13 cellular contexts compared by ENCODE assay signal in genomic region chr11:64766881-64767280, GRCh38. TPM values are rescaled to one million over a fixed set of nuclear protein-coding genes. Genes with fewer than 3 reads are reported as not detected.
DNase-seq lines count a peak whose midpoint lies in the region; ATAC-seq, FAIRE-seq and TF ChIP-seq lines count a peak whose summit lies in the region.
"Had no signal": no experiment of that assay in that cellular context is flagged by ENCODE, and none has a peak within 500 bp of the region (broad histone marks: within the 10 kb centered on the region; RNA-seq: fewer than 3 reads in every experiment).

No MANE protein-coding gene starts in this region.

- H3K9me3 Mint-ChIP-seq in MCF 10A (ENCODE audit: unreplicated experiment) (no peaks in the 10 kb centered on the region), activated B cell treated with CpG ODN at 0.5 μM for 24 hours (no peaks in the 10 kb centered on the region)
- H3K9me3 Mint-ChIP-seq: activated T-helper 17 cell treated with anti-CD3 and anti-CD28 coated beads, Interleukin-2, amount 50 U/mL, for 72 hours had no signal

- H3K4me1 ChIP-seq in breast epithelium (peaks cover 6 to 10% of the 10 kb centered on the region in 2 donors), kidney (ENCODE audit: control insufficient read depth in 1 of 2, insufficient read depth in 1 of 2, low read depth in 1 of 2, low read length in 2 of 2) (peaks cover 13 to 42% of the 10 kb centered on the region in 2 donors), subcutaneous abdominal adipose tissue (ENCODE audit: control insufficient read depth in 5 of 5, insufficient read depth in 5 of 5, low read length in 5 of 5) (peaks cover 4 to 31% (median 25%) of the 10 kb centered on the region in 5 donors), Karpas-422 (ENCODE audit: low read length) (peaks cover 5% of the 10 kb centered on the region; the same call in 1 of the 2 replicates)

- no peak overlapping the region for H3K4me2 ChIP-seq in Karpas-422 (ENCODE audit: low read depth, low read length, poor library complexity, severe bottlenecking)

- H3K79me2 ChIP-seq in Karpas-422 (ENCODE audit: low read length), result peaks cover 10% of the 10 kb centered on the region

- H3K27me3 ChIP-seq in breast epithelium, result no peaks in the 10 kb centered on the region
- H3K27me3 ChIP-seq in subcutaneous abdominal adipose tissue (ENCODE audit: control insufficient read depth in 5 of 5, insufficient read depth in 4 of 5, low read length in 5 of 5), result no peaks in the 10 kb centered on the region
- no peaks in the 10 kb centered on the region for H3K27me3 ChIP-seq in Karpas-422 (ENCODE audit: low read length)

- H3K27ac Mint-ChIP-seq in MCF 10A (ENCODE audit: low read depth, unreplicated experiment), result no peak overlapping the region
- H3K27ac Mint-ChIP-seq in activated B cell treated with CpG ODN at 0.5 μM for 24 hours, result peak overlapping the region; percentile 85
- H3K27ac Mint-ChIP-seq: activated T-helper 17 cell treated with anti-CD3 and anti-CD28 coated beads, Interleukin-2, amount 50 U/mL, for 72 hours had no signal

- H3K27me3 Mint-ChIP-seq in MCF 10A (ENCODE audit: insufficient read depth, unreplicated experiment) (no peaks in the 10 kb centered on the region), activated B cell treated with CpG ODN at 0.5 μM for 24 hours (no peaks in the 10 kb centered on the region)
- H3K27me3 Mint-ChIP-seq: activated T-helper 17 cell treated with anti-CD3 and anti-CD28 coated beads, Interleukin-2, amount 50 U/mL, for 72 hours had no signal

- H3K36me3 ChIP-seq in breast epithelium (peaks cover 41% of the 10 kb centered on the region), kidney (ENCODE audit: control insufficient read depth in 1 of 2, insufficient read depth in 2 of 2, low read length in 2 of 2) (peaks cover 64 to 73% of the 10 kb centered on the region in 2 donors), subcutaneous abdominal adipose tissue (ENCODE audit: control insufficient read depth in 5 of 5, insufficient read depth in 5 of 5, low read length in 5 of 5) (peaks cover 26 to 96% (median 93%) of the 10 kb centered on the region in 5 donors), Karpas-422 (ENCODE audit: insufficient read depth, low read length) (peaks cover 67% of the 10 kb centered on the region)

- POLR2A ChIA-PET in MCF 10A (lab: Yijun Ruan, JAX), result interaction anchor here (0.9 kb wide), 1 partner anchor 10 kb away, joined by 4 read pairs; no protein-coding TSS in a partner anchor
- POLR2A ChIA-PET in activated B cell treated with CpG ODN at 0.5 μM for 24 hours (lab: Charles Lee), result interaction anchor here (1.0 to 3.1 kb wide), 3 partner anchors 10 to 23 kb away, joined by 5 to 24 read pairs (median 6); partner anchors contain the start of genes RASGRP2 and SF1

- H3K9me3 ChIP-seq in breast epithelium, result no peaks in the 10 kb centered on the region
- no peaks in the 10 kb centered on the region for H3K9me3 ChIP-seq in kidney (ENCODE audit: control insufficient read depth in 1 of 2, low read length in 2 of 2)
- H3K9me3 ChIP-seq in subcutaneous abdominal adipose tissue (ENCODE audit: control insufficient read depth in 5 of 5, low read length in 5 of 5), result no peaks in the 10 kb centered on the region
- no peaks in the 10 kb centered on the region for H3K9me3 ChIP-seq in Karpas-422 (ENCODE audit: low read length)

- TF ChIP-seq POLR2A in breast epithelium (IDR thresholded peaks at IDR 0.05), result no peak

- H3K36me3 Mint-ChIP-seq in MCF 10A (ENCODE audit: insufficient read depth, unreplicated experiment), result peaks cover 93% of the 10 kb centered on the region
- peaks cover 91% of the 10 kb centered on the region for H3K36me3 Mint-ChIP-seq in activated B cell treated with CpG ODN at 0.5 μM for 24 hours (ENCODE audit: low read depth)

- intact Hi-C loops in breast epithelium (cut with DNase I; ENCODE audit: low total_unique reads), result no loop called here
- intact Hi-C loops in MCF 10A (cut with micrococcal nuclease), result no loop called here
- intact Hi-C loops in activated B cell treated with CpG ODN at 0.5 μM for 24 hours (cut with micrococcal nuclease), result loop anchor here (1.0 kb wide), 2 partner anchors 24 to 79 kb away; no protein-coding TSS in a partner anchor
- intact Hi-C loops in kidney (cut with DNase I), result no loop called here

- no peak for FAIRE-seq in kidney (lab: Jason Lieb, UNC)
- FAIRE-seq: bronchial epithelial cell had no signal

- peak overlapping the region; percentile 60 to 76 for H3K27ac ChIP-seq in breast epithelium
- H3K27ac ChIP-seq in kidney (ENCODE audit: low read depth in 2 of 2, low read length in 2 of 2), result no peak overlapping the region
- peak overlapping the region; percentile 16 for H3K27ac ChIP-seq in subcutaneous abdominal adipose tissue (ENCODE audit: low read depth, low read length)
- no peak overlapping the region for H3K27ac ChIP-seq in Karpas-422 (ENCODE audit: low read length)

- CTCF ChIA-PET in MCF 10A (lab: Yijun Ruan, JAX) (interaction anchor here (0.7 to 1.9 kb wide), 5 partner anchors 10 to 102 kb away, joined by 3 to 15 read pairs (median 3); no protein-coding TSS in a partner anchor), activated B cell treated with CpG ODN at 0.5 μM for 24 hours (lab: Charles Lee) (interaction anchor here (4.5 kb wide), 1 partner anchor 23 kb away, joined by 24 read pairs; the partner anchor contains the start of gene RASGRP2)

- no peaks in the 10 kb centered on the region for H3K9me2 ChIP-seq in Karpas-422 (replicated peaks; ENCODE audit: insufficient read depth, low read length)

- H3K4me1 Mint-ChIP-seq in MCF 10A (ENCODE audit: insufficient read depth, unreplicated experiment) (peaks cover 7% of the 10 kb centered on the region), activated B cell treated with CpG ODN at 0.5 μM for 24 hours (peaks cover 91% of the 10 kb centered on the region)

- peaks cover 68% of the 10 kb centered on the region for H4K20me1 ChIP-seq in Karpas-422 (ENCODE audit: insufficient read depth, low read depth, low read length)

- peak in 1 of 2 donors; percentile 34 for DNase-seq in breast epithelium (ENCODE audit: low spot score in 2 of 2)
- DNase-seq in MCF 10A (ENCODE audit: unreplicated experiment), result no peak
- DNase-seq in activated B cell treated with CpG ODN at 0.5 μM for 24 hours, result no peak
- peak; percentile 51 for DNase-seq in kidney
- DNase-seq in Karpas-422, result no peak
- DNase-seq in pons (ENCODE audit: low spot score), result no peak
- no peak for DNase-seq in NCI-H2107 treated with DMSO at 0.1 percent for 48 hours (lab: John Stamatoyannopoulos, UW; ENCODE audit: unreplicated experiment)
- DNase-seq: stimulated activated CD4-positive, alpha-beta T cell treated with anti-CD3 and anti-CD28 coated beads, Interleukin-2, amount 100 ng/mL, for 24 hours had no signal

- H3K9ac ChIP-seq in kidney (ENCODE audit: low read length in 2 of 2) (no peak overlapping the region), subcutaneous abdominal adipose tissue (ENCODE audit: low read length in 5 of 5) (no peak overlapping the region), Karpas-422 (ENCODE audit: low read length) (no peak overlapping the region)

- no peak for TF ChIP-seq CTCF in breast epithelium (IDR thresholded peaks at IDR 0.05)
- no peak for TF ChIP-seq CTCF in MCF 10A (IDR thresholded peaks at IDR 0.05; ENCODE audit: unreplicated experiment)
- TF ChIP-seq CTCF in activated B cell treated with CpG ODN at 0.5 μM for 24 hours (IDR thresholded peaks at IDR 0.05), result no peak
- TF ChIP-seq CTCF in kidney (IDR thresholded peaks at IDR 0.05; ENCODE audit: borderline replicate concordance, extremely low read depth, insufficient read depth), result no peak

- no peak overlapping the region for H2AFZ ChIP-seq in Karpas-422 (ENCODE audit: low read length)

- no TSS peak for BruUV-seq in MCF 10A (replicated peaks; lab: Mats Ljungman, UMichigan)

- H3K4me3 Mint-ChIP-seq in MCF 10A (ENCODE audit: unreplicated experiment) (no peak overlapping the region), activated B cell treated with CpG ODN at 0.5 μM for 24 hours (no peak overlapping the region)

- no peak overlapping the region for H3K4me3 ChIP-seq in breast epithelium
- no peak overlapping the region for H3K4me3 ChIP-seq in kidney (ENCODE audit: low read length in 2 of 2)
- no peak overlapping the region for H3K4me3 ChIP-seq in subcutaneous abdominal adipose tissue (ENCODE audit: low read depth in 1 of 5, low read length in 5 of 5)
- no peak overlapping the region for H3K4me3 ChIP-seq in Karpas-422 (ENCODE audit: low read length)

- ATAC-seq in activated B cell treated with CpG ODN at 0.5 μM for 24 hours (ENCODE audit: low read depth), result no peak

RNA-seq across cellular contexts. Expression of gene PYGM, which starts 7.1 kb away (rescaled TPM):
- total RNA-seq in breast epithelium, result 1 to 10 TPM; 1.3 to 4.5 (median 3.4) TPM
- 0.09 and 0.10 TPM in 2 replicates for total RNA-seq in MCF 10A (2022)
- 3.2 and 4.8 TPM in 2 replicates for total RNA-seq in activated B cell treated with CpG ODN at 0.5 μM for 24 hours
- 8.6 TPM for total RNA-seq in kidney
- 2.5 TPM for polyA plus RNA-seq in kidney (ENCODE audit: insufficient read depth, low read depth, low replicate concordance)
- 1.3 TPM in 1 of 2 replicates, not detected in the other for total RNA-seq in Karpas-422 (2014; rRNA removed; shearing (Covaris generic); ENCODE audit: low replicate concordance)
- total RNA-seq: RPMI7951 had no signal

RNA-seq across cellular contexts. Expression of gene SF1, which starts 11.5 kb away (rescaled TPM):
- total RNA-seq in breast epithelium (100 to 1,000 TPM; 264 to 293 (median 277) TPM), MCF 10A (2022) (446 and 503 TPM in 2 replicates), activated B cell treated with CpG ODN at 0.5 μM for 24 hours (640 and 687 TPM in 2 replicates), kidney (320 TPM)
- polyA plus RNA-seq in kidney (ENCODE audit: insufficient read depth, low read depth, low replicate concordance), result 87.5 TPM
- total RNA-seq in Karpas-422 (2014; rRNA removed; shearing (Covaris generic); ENCODE audit: low replicate concordance), result 156 and 329 TPM in 2 replicates

RNA-seq across cellular contexts. Expression of gene RASGRP2, which starts 22.9 kb away (rescaled TPM):
- total RNA-seq in breast epithelium, result 10 to 100 TPM in 2 of 3 donors, 1 to 10 TPM in 1; 10.0 to 12.5 (median 11.5) TPM
- total RNA-seq in MCF 10A (2022), result not detected in 2 replicates
- total RNA-seq in activated B cell treated with CpG ODN at 0.5 μM for 24 hours, result 165 and 177 TPM in 2 replicates
- total RNA-seq in kidney, result 42.6 TPM
- polyA plus RNA-seq in kidney (ENCODE audit: insufficient read depth, low read depth, low replicate concordance), result 14.1 TPM
- 4.0 and 5.3 TPM in 2 replicates for total RNA-seq in Karpas-422 (2014; rRNA removed; shearing (Covaris generic); ENCODE audit: low replicate concordance)
- total RNA-seq: bronchial epithelial cell, HT1080, RPMI7951 had no signal

RNA-seq across cellular contexts. Expression of gene MAP4K2, which starts 36.1 kb away (rescaled TPM):
- 10 to 100 TPM in 2 of 3 donors, 1 to 10 TPM in 1; 7.7 to 16.1 (median 14.0) TPM for total RNA-seq in breast epithelium
- 4.9 and 6.8 TPM in 2 replicates for total RNA-seq in MCF 10A (2022)
- 69.1 and 73.6 TPM in 2 replicates for total RNA-seq in activated B cell treated with CpG ODN at 0.5 μM for 24 hours
- 12.5 TPM for total RNA-seq in kidney
- 15.4 TPM for polyA plus RNA-seq in kidney (ENCODE audit: insufficient read depth, low read depth, low replicate concordance)
- total RNA-seq in Karpas-422 (2014; rRNA removed; shearing (Covaris generic); ENCODE audit: low replicate concordance), result 62.0 and 84.2 TPM in 2 replicates

RNA-seq across cellular contexts. Expression of gene MEN1, which starts 43.5 kb away (rescaled TPM):
- 10 to 100 TPM; 11.4 to 19.0 (median 14.8) TPM for total RNA-seq in breast epithelium
- 29.2 and 33.1 TPM in 2 replicates for total RNA-seq in MCF 10A (2022)
- total RNA-seq in activated B cell treated with CpG ODN at 0.5 μM for 24 hours, result 35.1 and 44.6 TPM in 2 replicates
- total RNA-seq in kidney, result 20.9 TPM
- polyA plus RNA-seq in kidney (ENCODE audit: insufficient read depth, low read depth, low replicate concordance), result 24.0 TPM
- total RNA-seq in Karpas-422 (2014; rRNA removed; shearing (Covaris generic); ENCODE audit: low replicate concordance), result 27.6 and 28.3 TPM in 2 replicates

Comparison
In these comparisons a context has a peak if more than half of its experiments do, and no peak if none do; other contexts are left out.
1. H3K27ac ChIP-seq: peak in breast epithelium (2 of 2) and subcutaneous abdominal adipose tissue (single experiment); none in kidney (0 of 2) and Karpas-422 (single experiment).